Comparison of ENCODE assay signal across 1 cellular context in genomic region chr2:167331636-167332232, GRCh38.
TF ChIP-seq lines count a peak whose summit lies in the region.

No MANE protein-coding gene starts in this region.

TF ChIP-seq in GM23338, 12 proteins besides CTCF, POLR2A, EP300 and RAD21 (continued from another document):
- peak; percentile 100 for TF ChIP-seq ZNF462 (CRISPR knock-in tag; IDR thresholded peaks at IDR 0.05)
- no peak for TF ChIP-seq POLR2AphosphoS5 (IDR thresholded peaks at IDR 0.05; ENCODE audit: low read depth)
- no peak for TF ChIP-seq EZH2 (IDR thresholded peaks at IDR 0.05; ENCODE audit: low read depth, unreplicated experiment)
- TF ChIP-seq, protein P1, sequence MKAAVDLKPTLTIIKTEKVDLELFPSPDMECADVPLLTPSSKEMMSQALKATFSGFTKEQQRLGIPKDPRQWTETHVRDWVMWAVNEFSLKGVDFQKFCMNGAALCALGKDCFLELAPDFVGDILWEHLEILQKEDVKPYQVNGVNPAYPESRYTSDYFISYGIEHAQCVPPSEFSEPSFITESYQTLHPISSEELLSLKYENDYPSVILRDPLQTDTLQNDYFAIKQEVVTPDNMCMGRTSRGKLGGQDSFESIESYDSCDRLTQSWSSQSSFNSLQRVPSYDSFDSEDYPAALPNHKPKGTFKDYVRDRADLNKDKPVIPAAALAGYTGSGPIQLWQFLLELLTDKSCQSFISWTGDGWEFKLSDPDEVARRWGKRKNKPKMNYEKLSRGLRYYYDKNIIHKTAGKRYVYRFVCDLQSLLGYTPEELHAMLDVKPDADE (IDR thresholded peaks at IDR 0.05): peak; percentile 51; the same call in 1 of the 2 replicates
- TF ChIP-seq NANOG (IDR thresholded peaks at IDR 0.05; ENCODE audit: borderline replicate concordance): peak; percentile 81; the same call in 1 of the 2 replicates
- TF ChIP-seq ZNF331 (CRISPR knock-in tag; IDR thresholded peaks at IDR 0.05; ENCODE audit: low read depth): no peak
